13 cellular contexts compared by ENCODE assay signal in genomic region chr21:32484706-32485380, GRCh38.
DNase-seq lines count a peak whose midpoint lies in the region; ATAC-seq, FAIRE-seq and TF ChIP-seq lines count a peak whose summit lies in the region.
"Had no signal": no experiment of that assay in that cellular context is flagged by ENCODE, and none has a peak within 500 bp of the region (broad histone marks: within the 10 kb centered on the region; RNA-seq: fewer than 3 reads in every experiment).

No MANE protein-coding gene starts in this region.

- TF ChIP-seq CTCF in K562 (IDR thresholded peaks at IDR 0.05 in 2 of 3, conservative IDR thresholded peaks at IDR 0.05 in 1 of 3; ENCODE audit: insufficient read depth in 2 of 3, low read depth in 1 of 3, low read length in 3 of 3), result no peak

- 28% methylated on average over 16 of the region's 16 CpGs for WGBS in K562 (ENCODE audit: insufficient coverage, low coverage, missing lambda C conversion rate)

- no peak for TF ChIP-seq POLR2A in K562 (conservative IDR thresholded peaks at IDR 0.05)

- H3K36me3 ChIP-seq in K562 (ENCODE audit: control insufficient read depth, insufficient read depth, low read length), result no peaks in the 10 kb centered on the region
- H3K36me3 ChIP-seq: thyroid gland had no signal

- H3K9ac ChIP-seq in K562 (ENCODE audit: insufficient read depth in 1 of 2, low read depth in 2 of 2, low read length in 2 of 2), result no peak overlapping the region

- no peak for TF ChIP-seq EP300 in K562 (IDR thresholded peaks at IDR 0.05; ENCODE audit: low read length)

- DNase-seq in CMK (ENCODE audit: low read depth) (peak; percentile 65), K562 (ENCODE audit: extremely low read depth in 1 of 4, low spot score in 3 of 4) (peak in 1 of 4 experiments; percentile 7), hypothalamus (lab: John Stamatoyannopoulos, UW) (peak in 34 of 51 donors; percentile 4 to 71 (median 33)), pons (ENCODE audit: low spot score) (peak; percentile 83), iPS-NIHi11 (ENCODE audit: low spot score) (no peak), NCI-H1417 treated with DMSO at 0.1 percent for 48 hours (lab: John Stamatoyannopoulos, UW) (no peak)
- DNase-seq in stimulated activated CD4-positive, alpha-beta T cell treated with anti-CD3 and anti-CD28 coated beads, Interleukin-2, amount 100 ng/mL, for 24 hours, result no peak
- DNase-seq: activated CD4-positive, alpha-beta T cell treated with anti-CD3 and anti-CD28 coated beads, Interleukin-2, amount 10 ng/mL, durations not matched to agents 7 days and 5 days; NCI-H1436 treated with DMSO at 0.1 percent for 48 hours; T-helper 1 cell; thyroid gland had no signal

- H2AFZ ChIP-seq in K562 (ENCODE audit: low read depth, low read length), result no peak overlapping the region

- TF ChIP-seq RAD21 in K562 (CRISPR knock-in tag; conservative IDR thresholded peaks at IDR 0.05 in 1 of 2, IDR thresholded peaks at IDR 0.05 in 1 of 2), result no peak

- no peaks in the 10 kb centered on the region for H3K4me1 ChIP-seq in K562 (replicated peaks in 1 of 2; ENCODE audit: control insufficient read depth in 2 of 2, insufficient read depth in 2 of 2, low read length in 2 of 2)
- H3K4me1 ChIP-seq: foreskin keratinocyte had no signal

- H3K27ac ChIP-seq in K562 (ENCODE audit: extremely low read depth, low read depth, low read length), result no peak overlapping the region
- H3K27ac ChIP-seq: foreskin keratinocyte, thyroid gland had no signal

- CTCF ChIA-PET in K562 (lab: Yijun Ruan, JAX; ENCODE audit: low intra/inter-chr PET ratio), result no interaction called here

- no peaks in the 10 kb centered on the region for H3K9me3 ChIP-seq in K562 (replicated peaks; ENCODE audit: control insufficient read depth, insufficient read depth, low read depth, low read length)
- H3K9me3 ChIP-seq: thyroid gland had no signal

- FAIRE-seq in K562 (lab: Jason Lieb, UNC), result no peak

- peak; percentile 45 for ATAC-seq in K562
- no peak for ATAC-seq in GM19463 (IDR thresholded peaks at IDR 0.05; ENCODE audit: unreplicated experiment)
- ATAC-seq: foreskin keratinocyte had no signal

- POLR2A ChIA-PET in K562 (lab: Yijun Ruan, JAX), result interaction anchor here (0.6 kb wide), 2 partner anchors 95 to 140 kb away, joined by 3 read pairs; no protein-coding TSS in a partner anchor

- no TSS peak for BruUV-seq in K562 (replicated peaks; lab: Mats Ljungman, UMichigan)

- H3K27me3 ChIP-seq in K562 (ENCODE audit: control insufficient read depth in 2 of 2, insufficient read depth in 2 of 2, low read length in 2 of 2), result peaks cover 30 to 40% of the 10 kb centered on the region in 2 experiments
- H3K27me3 ChIP-seq: foreskin keratinocyte, thyroid gland had no signal

- H3K79me2 ChIP-seq in K562 (ENCODE audit: control insufficient read depth, insufficient read depth, low read length), result no peaks in the 10 kb centered on the region

- no peaks in the 10 kb centered on the region for H4K20me1 ChIP-seq in K562 (replicated peaks; ENCODE audit: control insufficient read depth, insufficient read depth, low read length)

- no peaks in the 10 kb centered on the region for H3K9me1 ChIP-seq in K562 (ENCODE audit: control insufficient read depth, insufficient read depth, low read length)

- intact Hi-C loops in K562 (cut with micrococcal nuclease), result no loop called here

- in situ Hi-C loops in K562 (cut with MboI), result no loop called here

- H3K4me2 ChIP-seq in K562 (ENCODE audit: insufficient read depth, low read length), result no peak overlapping the region

- no peak overlapping the region for H3K4me3 ChIP-seq in K562
- H3K4me3 ChIP-seq: thyroid gland had no signal

TF ChIP-seq in K562, 482 proteins besides CTCF, POLR2A, EP300 and RAD21:
- no peak for TF ChIP-seq ZNF134 (CRISPR knock-in tag; conservative IDR thresholded peaks at IDR 0.05)
- no peak for TF ChIP-seq ZNF75A (CRISPR knock-in tag; IDR thresholded peaks at IDR 0.05)
TF ChIP-seq in K562: peak in this region for 0.

Comparison
In these comparisons a context has a peak if more than half of its experiments do, and no peak if none do; other contexts are left out.
1. DNase-seq: peak in CMK (single experiment), hypothalamus (34 of 51) and pons (single experiment); none in iPS-NIHi11 (single experiment), stimulated activated CD4-positive, alpha-beta T cell treated with anti-CD3 and anti-CD28 coated beads, Interleukin-2, amount 100 ng/mL, for 24 hours (0 of 2) and NCI-H1417 treated with DMSO at 0.1 percent for 48 hours (single experiment).